Comparison of ENCODE assay signal across 18 cellular contexts in the genomic region with DNA sequence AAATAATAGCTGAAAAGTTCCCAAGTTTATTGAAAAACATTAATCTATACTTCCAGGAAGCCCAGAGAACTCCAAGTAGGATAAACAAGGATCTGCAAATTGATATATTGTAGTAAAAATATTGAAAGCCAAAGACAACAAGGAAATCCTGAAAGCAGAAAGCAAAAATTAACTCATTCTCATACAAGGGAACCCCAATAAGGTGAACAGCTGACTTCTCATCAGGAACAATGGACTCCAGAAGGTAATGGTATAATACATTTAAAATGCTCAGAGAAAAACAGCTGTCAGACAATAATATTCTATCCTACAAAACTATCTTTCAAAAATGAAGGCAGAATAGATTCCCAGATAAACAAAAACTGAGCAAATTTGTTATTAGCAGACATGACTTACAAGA.
"Had no signal": no experiment of that assay in that cellular context is flagged by ENCODE, and none has a peak within 500 bp of the region (broad histone marks: within the 10 kb centered on the region; RNA-seq: fewer than 3 reads in every experiment).

No MANE protein-coding gene starts in this region.

- DNase-seq: activated CD4-positive, alpha-beta memory T cell treated with anti-CD3 and anti-CD28 coated beads for 36 hours; activated CD4-positive, alpha-beta T cell treated with anti-CD3 and anti-CD28 coated beads for 36 hours; activated naive CD4-positive, alpha-beta T cell; activated naive CD8-positive, alpha-beta T cell treated with anti-CD3 and anti-CD28 coated beads for 36 hours; activated T-cell treated with anti-CD3 and anti-CD28 coated beads for 4 hours; amygdala; effector memory CD4-positive, alpha-beta T cell; left cardiac atrium; spleen; stimulated activated CD4-positive, alpha-beta T cell treated with anti-CD3 and anti-CD28 coated beads, Interleukin-4, amount 100 ng/mL, for 4 hours; stimulated activated naive B cell treated with anti-CD40 and anti-IgM and Interleukin-4, amounts not matched to agents 10 μg/mL and 1 μg/mL and 100 μg/mL, for 72 hours; T-helper 17 cell; upper lobe of right lung had no signal

- H2AFZ ChIP-seq: parathyroid adenoma had no signal

- H3K79me2 ChIP-seq: parathyroid adenoma had no signal

- H3K27ac ChIP-seq: esophagus muscularis mucosa, neutrophil, parathyroid adenoma, spleen, upper lobe of right lung had no signal

- H3K36me3 ChIP-seq: esophagus muscularis mucosa, neutrophil, spleen, upper lobe of right lung had no signal

- H3K27me3 ChIP-seq: esophagus muscularis mucosa, neutrophil, spleen, upper lobe of right lung had no signal

- H3K4me3 ChIP-seq: esophagus muscularis mucosa, spleen, upper lobe of right lung had no signal

- H3K4me1 ChIP-seq: esophagus muscularis mucosa, parathyroid adenoma, spleen, upper lobe of right lung had no signal

- ATAC-seq: activated CD4-positive, alpha-beta T cell treated with anti-CD3 and anti-CD28 coated beads for 36 hours; left cardiac atrium; natural killer cell treated with Interleukin-12 subunit alpha and Interleukin-12 subunit beta and Interleukin-15 and Interleukin-18, amount 100 ng/mL, for 72 hours; stimulated activated naive B cell treated with anti-CD40 and anti-IgM and Interleukin-4, amounts not matched to agents 10 μg/mL and 1 μg/mL and 100 μg/mL, for 72 hours; T-helper 17 cell; upper lobe of right lung had no signal

- H3K9ac ChIP-seq: parathyroid adenoma had no signal

- FAIRE-seq: endothelial cell of umbilical vein had no signal
